ENCODE assay signal across 12 cellular contexts in genomic region chr3:47228088-47228487, GRCh38. TPM values are rescaled to one million over a fixed set of nuclear protein-coding genes. Genes with fewer than 3 reads are reported as not detected.
DNase-seq lines count a peak whose midpoint lies in the region; ATAC-seq and TF ChIP-seq lines count a peak whose summit lies in the region.
"Had no signal": no experiment of that assay in that cellular context is flagged by ENCODE, and none has a peak within 500 bp of the region (broad histone marks: within the 10 kb centered on the region; RNA-seq: fewer than 3 reads in every experiment).

No MANE protein-coding gene starts in this region.

- ATAC-seq in GM18511 (IDR thresholded peaks at IDR 0.05; ENCODE audit: unreplicated experiment) (peak; percentile 71), GM21737 (IDR thresholded peaks at IDR 0.05; ENCODE audit: unreplicated experiment) (peak; percentile 57), HG03571 (IDR thresholded peaks at IDR 0.05; ENCODE audit: unreplicated experiment) (peak; percentile 55), right lobe of liver (peak; percentile 31 to 60 (median 51))
- ATAC-seq: T-cell had no signal

- intact Hi-C loops in right lobe of liver (cut with DNase I) = no loop called here

- DNase-seq in right lobe of liver (no peak), NCI-H2196 (lab: John Stamatoyannopoulos, UW; ENCODE audit: unreplicated experiment) (no peak), NCI-H1436 (lab: John Stamatoyannopoulos, UW) (no peak), NCI-H2107 treated with DMSO at 0.1 percent for 48 hours (lab: John Stamatoyannopoulos, UW; ENCODE audit: unreplicated experiment) (no peak), NCI-H146 (lab: John Stamatoyannopoulos, UW) (no peak)
- DNase-seq: Caco-2 had no signal

- no peak for TF ChIP-seq POLR2A in right lobe of liver (IDR thresholded peaks at IDR 0.05)

- no peaks in the 10 kb centered on the region for H3K36me3 ChIP-seq in right lobe of liver
- H3K36me3 ChIP-seq: breast epithelium had no signal

- H3K27ac ChIP-seq in right lobe of liver = peak overlapping the region in 2 of 3 donors; percentile 16 to 37

- 14% methylated on average over 1 of the region's 1 CpG for WGBS in right lobe of liver (ENCODE audit: insufficient coverage, low coverage, low lambda C conversion rate, missing lambda C conversion rate)

- no peaks in the 10 kb centered on the region for H3K4me1 ChIP-seq in right lobe of liver
- H3K4me1 ChIP-seq: breast epithelium, Caco-2 had no signal

- H3K27me3 ChIP-seq in right lobe of liver = no peaks in the 10 kb centered on the region
- H3K27me3 ChIP-seq: breast epithelium had no signal

- no peak for TF ChIP-seq CTCF in right lobe of liver (IDR thresholded peaks at IDR 0.05)

- no peak overlapping the region for H3K4me3 ChIP-seq in right lobe of liver
- H3K4me3 ChIP-seq: lung had no signal

- H3K9me3 ChIP-seq in right lobe of liver = no peaks in the 10 kb centered on the region
- H3K9me3 ChIP-seq: breast epithelium, Caco-2 had no signal

RNA-seq across cellular contexts. Expression of gene KIF9, which starts 54.5 kb away (rescaled TPM):
- total RNA-seq in right lobe of liver = 1 to 10 TPM; 2.1 to 4.7 (median 3.2) TPM

RNA-seq across cellular contexts. Expression of gene KLHL18, which starts 54.7 kb away (rescaled TPM):
- total RNA-seq in right lobe of liver = 10 to 100 TPM in 1 of 6 experiments, 1 to 10 TPM in 5; 4.3 to 11.4 (median 8.1) TPM
